In genomic region chr19:54204767-54205468, GRCh38 we compare ENCODE assay signal across 12 cellular contexts. TPM values are rescaled to one million over a fixed set of nuclear protein-coding genes. Genes with fewer than 3 reads are reported as not detected.
DNase-seq lines count a peak whose midpoint lies in the region; ATAC-seq, FAIRE-seq and TF ChIP-seq lines count a peak whose summit lies in the region.
"Had no signal": no experiment of that assay in that cellular context is flagged by ENCODE, and none has a peak within 500 bp of the region (broad histone marks: within the 10 kb centered on the region; RNA-seq: fewer than 3 reads in every experiment).

No MANE protein-coding gene starts in this region.

- no peak for TF ChIP-seq POLR2A in K562 (conservative IDR thresholded peaks at IDR 0.05)

- peak overlapping the region; percentile 67 for H3K27ac ChIP-seq in K562 (ENCODE audit: extremely low read depth, low read depth, low read length)
- H3K27ac ChIP-seq: SJSA1 had no signal

- no peaks in the 10 kb centered on the region for H3K9me3 ChIP-seq in K562 (replicated peaks; ENCODE audit: control insufficient read depth, insufficient read depth, low read depth, low read length)

- H3K4me1 ChIP-seq in K562 (replicated peaks in 1 of 2; ENCODE audit: control insufficient read depth in 2 of 2, insufficient read depth in 2 of 2, low read length in 2 of 2) = peaks cover 53 to 69% of the 10 kb centered on the region in 2 experiments

- peaks cover 89% of the 10 kb centered on the region for H4K20me1 ChIP-seq in K562 (replicated peaks; ENCODE audit: control insufficient read depth, insufficient read depth, low read length)

- ATAC-seq in K562 = no peak

- H3K79me2 ChIP-seq in K562 (ENCODE audit: control insufficient read depth, insufficient read depth, low read length) = peaks cover 93% of the 10 kb centered on the region

- TF ChIP-seq EP300 in K562 (IDR thresholded peaks at IDR 0.05; ENCODE audit: low read length) = no peak

- CTCF ChIA-PET in Calu3 (lab: Charles Lee) = interaction anchor here (0.6 to 1.1 kb wide), 2 partner anchors 9 to 14 kb away, joined by 4 read pairs; partner anchors contain the start of gene TSEN34
- CTCF ChIA-PET in K562 (lab: Yijun Ruan, JAX; ENCODE audit: low intra/inter-chr PET ratio) = interaction anchor here (0.6 kb wide), 1 partner anchor 13 kb away, joined by 4 read pairs; no protein-coding TSS in a partner anchor

- H3K36me3 Mint-ChIP-seq in Calu3 (ENCODE audit: insufficient read depth, unreplicated experiment) (peaks cover 100% of the 10 kb centered on the region), IgD-negative memory B cell (peaks cover 17% of the 10 kb centered on the region), neural crest cell (ENCODE audit: low read depth) (peaks cover 50% of the 10 kb centered on the region)

- H3K9me1 ChIP-seq in K562 (ENCODE audit: control insufficient read depth, insufficient read depth, low read length) = peaks cover 23% of the 10 kb centered on the region

- POLR2A ChIA-PET in K562 (lab: Yijun Ruan, JAX) = interaction anchor here (0.7 to 1.4 kb wide), 5 partner anchors 14 to 1932 kb away, joined by 3 to 7 read pairs (median 4); partner anchors contain the start of genes MBOAT7, TMC4 and TSEN34

- H3K4me3 ChIP-seq in K562 = peak overlapping the region; percentile 68; the same call in 1 of the 2 replicates
- H3K4me3 ChIP-seq: SJSA1 had no signal

- H3K27ac Mint-ChIP-seq in Calu3 (ENCODE audit: unreplicated experiment) (peak overlapping the region; percentile 56), IgD-negative memory B cell (peak overlapping the region in 1 of 3 donors; percentile 96), neural crest cell (ENCODE audit: unreplicated experiment) (peak overlapping the region; percentile 10)

- TF ChIP-seq CTCF in Calu3 (IDR thresholded peaks at IDR 0.05; ENCODE audit: unreplicated experiment) (no peak), K562 (IDR thresholded peaks at IDR 0.05 in 2 of 3, conservative IDR thresholded peaks at IDR 0.05 in 1 of 3; ENCODE audit: insufficient read depth in 2 of 3, low read depth in 1 of 3, low read length in 3 of 3) (no peak), neural crest cell (conservative IDR thresholded peaks at IDR 0.05) (no peak)

- no peak for FAIRE-seq in K562 (lab: Jason Lieb, UNC)
- FAIRE-seq: HTR-8/SVneo had no signal

- H2AFZ ChIP-seq in K562 (ENCODE audit: low read depth, low read length) = no peak overlapping the region

- intact Hi-C loops in Calu3 (cut with micrococcal nuclease; ENCODE audit: unreplicated experiment) = no loop called here
- intact Hi-C loops in K562 (cut with micrococcal nuclease) = no loop called here

- 43% methylated on average over 4 of the region's 4 CpGs for WGBS in K562 (ENCODE audit: insufficient coverage, low coverage, missing lambda C conversion rate)

- no peaks in the 10 kb centered on the region for H3K27me3 ChIP-seq in K562 (ENCODE audit: control insufficient read depth in 2 of 2, insufficient read depth in 2 of 2, low read length in 2 of 2)
- H3K27me3 ChIP-seq: dorsolateral prefrontal cortex, SJSA1 had no signal

- H3K27me3 Mint-ChIP-seq in Calu3 (ENCODE audit: unreplicated experiment) = no peaks in the 10 kb centered on the region
- H3K27me3 Mint-ChIP-seq in IgD-negative memory B cell = no peaks in the 10 kb centered on the region
- peaks cover 15% of the 10 kb centered on the region for H3K27me3 Mint-ChIP-seq in neural crest cell (ENCODE audit: low read depth)

- H3K9ac ChIP-seq in K562 (ENCODE audit: insufficient read depth in 1 of 2, low read depth in 2 of 2, low read length in 2 of 2) = peak overlapping the region; percentile 89 to 98

- H3K4me2 ChIP-seq in K562 (ENCODE audit: insufficient read depth, low read length) = peak overlapping the region; percentile 89

- DNase-seq in Calu3 (no peak), K562 (ENCODE audit: extremely low read depth in 1 of 4, low spot score in 3 of 4) (no peak), neural crest cell (ENCODE audit: low read depth, low spot score) (no peak), HPDE6-E6E7 (ENCODE audit: extremely low spot score) (no peak), DMS53 (lab: John Stamatoyannopoulos, UW) (no peak)
- DNase-seq in stimulated activated CD4-positive, alpha-beta T cell treated with anti-CD3 and anti-CD28 coated beads, Interleukin-2, amount 100 ng/mL, for 48 hours = no peak
- DNase-seq: dorsolateral prefrontal cortex, GF-D8, nucleus accumbens had no signal

- in situ Hi-C loops in K562 (cut with MboI) = no loop called here

- H3K4me1 Mint-ChIP-seq in Calu3 (ENCODE audit: low read depth, unreplicated experiment) (peaks cover 69% of the 10 kb centered on the region), IgD-negative memory B cell (peaks cover 57 to 65% (median 60%) of the 10 kb centered on the region in 3 donors), neural crest cell (peaks cover 76% of the 10 kb centered on the region)

- no TSS peak for BruUV-seq in Calu3 (replicated peaks; lab: Mats Ljungman, UMichigan)
- BruUV-seq in K562 (replicated peaks; lab: Mats Ljungman, UMichigan) = no TSS peak

- H3K36me3 ChIP-seq in K562 (ENCODE audit: control insufficient read depth, insufficient read depth, low read length) = peaks cover 83% of the 10 kb centered on the region

- H3K9me3 Mint-ChIP-seq in Calu3 (ENCODE audit: low read depth, unreplicated experiment) (no peaks in the 10 kb centered on the region), IgD-negative memory B cell (no peaks in the 10 kb centered on the region), neural crest cell (no peaks in the 10 kb centered on the region)

- TF ChIP-seq RAD21 in K562 (CRISPR knock-in tag; conservative IDR thresholded peaks at IDR 0.05 in 1 of 2, IDR thresholded peaks at IDR 0.05 in 1 of 2) = no peak

- H3K4me3 Mint-ChIP-seq in Calu3 (ENCODE audit: low read depth, unreplicated experiment) (no peak overlapping the region), IgD-negative memory B cell (peak overlapping the region in 3 of 4 donors; percentile 73 to 97 (median 85)), neural crest cell (peak overlapping the region; percentile 99)

RNA-seq across cellular contexts. Expression of gene RPS9, which starts 4.3 kb away (rescaled TPM):
- total RNA-seq in Calu3 (2022) = 825 and 841 TPM in 2 replicates
- 1,165 TPM for polyA plus RNA-seq in IgD-negative memory B cell
- total RNA-seq in K562 (2011; cell fraction: chromatin; rRNA removed; ENCODE audit: low replicate concordance) = 331 and 680 TPM in 2 replicates
- 909 and 1,212 TPM in 2 replicates for total RNA-seq in K562 (2011; cell fraction: nucleolus; rRNA removed)
- 945 and 1,251 TPM in 2 replicates for total RNA-seq in K562 (2011; cell fraction: nucleoplasm; rRNA removed)
- total RNA-seq in K562 (2014; rRNA removed) = 4,156 and 4,613 TPM in 2 replicates
- total RNA-seq in K562 (2014; rRNA removed; fragmentation: Illumina TruSeq; extraction: Trizol) = 714 and 1,122 TPM in 2 replicates
- total RNA-seq in K562 (2015; rRNA removed; fragmentation: Illumina TruSeq; extraction: Trizol) = 1,777 and 1,782 TPM in 2 replicates
- 1,573 and 1,625 TPM in 2 replicates for total RNA-seq in K562 (2021)
- polyA plus RNA-seq in K562 (2011; rRNA removed) = 1,792 and 2,151 TPM in 2 replicates
- 3,305 and 3,579 TPM in 2 replicates for polyA plus RNA-seq in K562 (2011; cell fraction: cytosol; rRNA removed)
- polyA plus RNA-seq in K562 (2011; cell fraction: nucleus; rRNA removed) = 1,541 and 1,658 TPM in 2 replicates
- polyA plus RNA-seq in K562 (2012) = 3,049 and 5,076 TPM in 2 replicates
- polyA plus RNA-seq in K562 (2014; fragmentation: Illumina TruSeq; extraction: Trizol) = 2,256 and 3,393 TPM in 2 replicates
- polyA plus RNA-seq in K562 (2014; fragmentation: Nextera tagmentation; extraction: Ambion mirVana) = 100 to 1,000 TPM; 456 to 490 TPM
- 3,325 and 5,114 TPM in 2 replicates for polyA plus RNA-seq in K562 (2014; rRNA removed)
- 287 and 381 TPM in 2 replicates for polyA minus RNA-seq in K562 (2011; rRNA and poly(A)+ RNA removed)
- 464 and 517 TPM in 2 replicates for polyA minus RNA-seq in K562 (2011; cell fraction: cytosol; rRNA and poly(A)+ RNA removed)
- polyA minus RNA-seq in K562 (2011; cell fraction: nucleus; rRNA and poly(A)+ RNA removed) = 240 and 304 TPM in 2 replicates
- total RNA-seq in neural crest cell = 1,439 and 1,464 TPM in 2 replicates

RNA-seq across cellular contexts. Expression of gene TSEN34, which starts 13.8 kb away (rescaled TPM):
- 52.2 and 53.0 TPM in 2 replicates for total RNA-seq in Calu3 (2022)
- 33.2 TPM for polyA plus RNA-seq in IgD-negative memory B cell
- 6.2 and 16.5 TPM in 2 replicates for total RNA-seq in K562 (2011; cell fraction: chromatin; rRNA removed; ENCODE audit: low replicate concordance)
- total RNA-seq in K562 (2011; cell fraction: nucleolus; rRNA removed) = 24.2 and 25.2 TPM in 2 replicates
- 10.4 and 11.7 TPM in 2 replicates for total RNA-seq in K562 (2011; cell fraction: nucleoplasm; rRNA removed)
- 48.3 and 52.3 TPM in 2 replicates for total RNA-seq in K562 (2014; rRNA removed)
- total RNA-seq in K562 (2014; rRNA removed; fragmentation: Illumina TruSeq; extraction: Trizol) = 11.0 and 15.9 TPM in 2 replicates
- total RNA-seq in K562 (2015; rRNA removed; fragmentation: Illumina TruSeq; extraction: Trizol) = 32.8 and 34.3 TPM in 2 replicates
- total RNA-seq in K562 (2021) = 43.7 and 45.7 TPM in 2 replicates
- 29.5 and 39.8 TPM in 2 replicates for polyA plus RNA-seq in K562 (2011; rRNA removed)
- polyA plus RNA-seq in K562 (2011; cell fraction: cytosol; rRNA removed) = 70.3 and 121 TPM in 2 replicates
- 32.8 and 33.9 TPM in 2 replicates for polyA plus RNA-seq in K562 (2011; cell fraction: nucleus; rRNA removed)
- polyA plus RNA-seq in K562 (2012) = 30.6 and 41.6 TPM in 2 replicates
- 15.6 and 34.6 TPM in 2 replicates for polyA plus RNA-seq in K562 (2014; fragmentation: Illumina TruSeq; extraction: Trizol)
- 1 to 10 TPM; 3.1 to 3.9 TPM for polyA plus RNA-seq in K562 (2014; fragmentation: Nextera tagmentation; extraction: Ambion mirVana)
- 57.6 and 59.9 TPM in 2 replicates for polyA plus RNA-seq in K562 (2014; rRNA removed)
- 8.6 and 12.1 TPM in 2 replicates for polyA minus RNA-seq in K562 (2011; rRNA and poly(A)+ RNA removed)
- 18.6 and 27.7 TPM in 2 replicates for polyA minus RNA-seq in K562 (2011; cell fraction: cytosol; rRNA and poly(A)+ RNA removed)
- 6.5 and 8.9 TPM in 2 replicates for polyA minus RNA-seq in K562 (2011; cell fraction: nucleus; rRNA and poly(A)+ RNA removed)
- 66.2 and 67.9 TPM in 2 replicates for total RNA-seq in neural crest cell

RNA-seq across cellular contexts. Expression of gene MBOAT7, which starts 15.5 kb away (rescaled TPM):
- 287 and 323 TPM in 2 replicates for total RNA-seq in Calu3 (2022)
- 16.1 TPM for polyA plus RNA-seq in IgD-negative memory B cell
- total RNA-seq in K562 (2011; cell fraction: chromatin; rRNA removed; ENCODE audit: low replicate concordance) = 69.6 and 252 TPM in 2 replicates
- total RNA-seq in K562 (2011; cell fraction: nucleolus; rRNA removed) = 206 and 229 TPM in 2 replicates
- 169 and 219 TPM in 2 replicates for total RNA-seq in K562 (2011; cell fraction: nucleoplasm; rRNA removed)
- 87.0 and 104 TPM in 2 replicates for total RNA-seq in K562 (2014; rRNA removed)
- total RNA-seq in K562 (2014; rRNA removed; fragmentation: Illumina TruSeq; extraction: Trizol) = 15.4 and 18.2 TPM in 2 replicates
- total RNA-seq in K562 (2015; rRNA removed; fragmentation: Illumina TruSeq; extraction: Trizol) = 56.1 and 60.7 TPM in 2 replicates
- 153 and 160 TPM in 2 replicates for total RNA-seq in K562 (2021)
- polyA plus RNA-seq in K562 (2011; rRNA removed) = 30.3 and 85.5 TPM in 2 replicates
- 53.9 and 134 TPM in 2 replicates for polyA plus RNA-seq in K562 (2011; cell fraction: cytosol; rRNA removed)
- polyA plus RNA-seq in K562 (2011; cell fraction: nucleus; rRNA removed) = 78.0 and 150 TPM in 2 replicates
- 134 and 209 TPM in 2 replicates for polyA plus RNA-seq in K562 (2012)
- polyA plus RNA-seq in K562 (2014; fragmentation: Illumina TruSeq; extraction: Trizol) = 79.6 and 108 TPM in 2 replicates
- 1 to 10 TPM; 1.4 to 2.6 TPM for polyA plus RNA-seq in K562 (2014; fragmentation: Nextera tagmentation; extraction: Ambion mirVana)
- 79.2 and 92.4 TPM in 2 replicates for polyA plus RNA-seq in K562 (2014; rRNA removed)
- polyA minus RNA-seq in K562 (2011; rRNA and poly(A)+ RNA removed) = 16.9 and 19.4 TPM in 2 replicates
- 91.7 and 110 TPM in 2 replicates for polyA minus RNA-seq in K562 (2011; cell fraction: cytosol; rRNA and poly(A)+ RNA removed)
- polyA minus RNA-seq in K562 (2011; cell fraction: nucleus; rRNA and poly(A)+ RNA removed) = 39.8 and 40.0 TPM in 2 replicates
- total RNA-seq in neural crest cell = 74.2 and 76.5 TPM in 2 replicates

RNA-seq across cellular contexts. Expression of gene LILRB3, which starts 17.9 kb away (rescaled TPM):
- total RNA-seq in Calu3 (2022) (not detected in 2 replicates), K562 (2014; rRNA removed) (not detected in 2 replicates), K562 (2014; rRNA removed; fragmentation: Illumina TruSeq; extraction: Trizol) (not detected in 2 replicates), K562 (2015; rRNA removed; fragmentation: Illumina TruSeq; extraction: Trizol) (not detected in 2 replicates), K562 (2021) (not detected in 2 replicates), neural crest cell (not detected in 2 replicates)
- polyA plus RNA-seq in IgD-negative memory B cell (0.16 TPM), K562 (2011; rRNA removed) (not detected in 2 replicates), K562 (2014; fragmentation: Illumina TruSeq; extraction: Trizol) (not detected in 2 replicates), K562 (2014; fragmentation: Nextera tagmentation; extraction: Ambion mirVana) (under 1 TPM in 1 of 2 experiments, not detected in 1; 0.01 TPM), K562 (2014; rRNA removed) (0.09 TPM in 1 of 2 replicates, not detected in the other)
- total RNA-seq in K562 (2011; cell fraction: chromatin; rRNA removed; ENCODE audit: low replicate concordance) = not detected in 2 replicates
- not detected in 2 replicates for total RNA-seq in K562 (2011; cell fraction: nucleolus; rRNA removed)
- not detected in 2 replicates for total RNA-seq in K562 (2011; cell fraction: nucleoplasm; rRNA removed)
- not detected in 2 replicates for polyA plus RNA-seq in K562 (2011; cell fraction: cytosol; rRNA removed)
- 0.18 TPM in 1 of 2 replicates, not detected in the other for polyA plus RNA-seq in K562 (2011; cell fraction: nucleus; rRNA removed)
- 0.21 and 0.56 TPM in 2 replicates for polyA plus RNA-seq in K562 (2012)
- not detected in 2 replicates for polyA minus RNA-seq in K562 (2011; rRNA and poly(A)+ RNA removed)
- not detected in 2 replicates for polyA minus RNA-seq in K562 (2011; cell fraction: cytosol; rRNA and poly(A)+ RNA removed)
- not detected in 2 replicates for polyA minus RNA-seq in K562 (2011; cell fraction: nucleus; rRNA and poly(A)+ RNA removed)
- total RNA-seq: SJSA1 had no signal

RNA-seq across cellular contexts. Expression of gene TMC4, which starts 32.0 kb away (rescaled TPM):
- total RNA-seq in Calu3 (2022) (157 and 166 TPM in 2 replicates), K562 (2014; rRNA removed) (not detected in 2 replicates), K562 (2014; rRNA removed; fragmentation: Illumina TruSeq; extraction: Trizol) (not detected in 2 replicates), K562 (2015; rRNA removed; fragmentation: Illumina TruSeq; extraction: Trizol) (0.11 and 0.18 TPM in 2 replicates), K562 (2021) (0.36 and 0.51 TPM in 2 replicates), neural crest cell (0.28 TPM in 1 of 2 replicates, not detected in the other)
- polyA plus RNA-seq in IgD-negative memory B cell (not detected), K562 (2011; rRNA removed) (0.36 and 0.43 TPM in 2 replicates), K562 (2014; fragmentation: Illumina TruSeq; extraction: Trizol) (0.29 and 0.74 TPM in 2 replicates), K562 (2014; fragmentation: Nextera tagmentation; extraction: Ambion mirVana) (under 1 TPM; 0.35 to 0.79 TPM), K562 (2014; rRNA removed) (0.12 and 0.81 TPM in 2 replicates)
- total RNA-seq in K562 (2011; cell fraction: chromatin; rRNA removed; ENCODE audit: low replicate concordance) = 0.28 TPM in 1 of 2 replicates, not detected in the other
- total RNA-seq in K562 (2011; cell fraction: nucleolus; rRNA removed) = 0.67 and 0.79 TPM in 2 replicates
- not detected in 2 replicates for total RNA-seq in K562 (2011; cell fraction: nucleoplasm; rRNA removed)
- polyA plus RNA-seq in K562 (2011; cell fraction: cytosol; rRNA removed) = 0.27 and 0.44 TPM in 2 replicates
- 0.65 and 1.5 TPM in 2 replicates for polyA plus RNA-seq in K562 (2011; cell fraction: nucleus; rRNA removed)
- 1.1 and 1.7 TPM in 2 replicates for polyA plus RNA-seq in K562 (2012)
- polyA minus RNA-seq in K562 (2011; rRNA and poly(A)+ RNA removed) = not detected in 2 replicates
- not detected in 2 replicates for polyA minus RNA-seq in K562 (2011; cell fraction: cytosol; rRNA and poly(A)+ RNA removed)
- not detected in 2 replicates for polyA minus RNA-seq in K562 (2011; cell fraction: nucleus; rRNA and poly(A)+ RNA removed)
